In genomic region chr7:6649241-6649961, GRCh38 we compare ENCODE assay signal across 15 cellular contexts. TPM values are rescaled to one million over a fixed set of nuclear protein-coding genes. Genes with fewer than 3 reads are reported as not detected.
DNase-seq lines count a peak whose midpoint lies in the region; ATAC-seq and TF ChIP-seq lines count a peak whose summit lies in the region.
"Had no signal": no experiment of that assay in that cellular context is flagged by ENCODE, and none has a peak within 500 bp of the region (broad histone marks: within the 10 kb centered on the region; RNA-seq: fewer than 3 reads in every experiment).

No MANE protein-coding gene starts in this region.

- TF ChIP-seq CTCF in CD14-positive monocyte (IDR thresholded peaks at IDR 0.05), result no peak
- no peak for TF ChIP-seq CTCF in WTC11 (IDR thresholded peaks at IDR 0.05)

- H3K27ac Mint-ChIP-seq in CD14-positive monocyte (no peak overlapping the region), IgD-negative memory B cell (peak overlapping the region in 2 of 3 donors; percentile 31 to 78), WTC11 (no peak overlapping the region)
- peak overlapping the region; percentile 17 for H3K27ac Mint-ChIP-seq in stimulated activated effector memory CD8-positive, alpha-beta T cell treated with anti-CD3 and anti-CD28 coated beads, Interleukin-12 subunit alpha, Interleukin-12 subunit beta, amount 100 ng/mL, for 72 hours

- no peaks in the 10 kb centered on the region for H3K27me3 Mint-ChIP-seq in CD14-positive monocyte (ENCODE audit: low read depth in 3 of 3)
- H3K27me3 Mint-ChIP-seq in IgD-negative memory B cell, result no peaks in the 10 kb centered on the region
- H3K27me3 Mint-ChIP-seq in WTC11 (ENCODE audit: low read depth), result no peaks in the 10 kb centered on the region

- POLR2A ChIA-PET in WTC11 (lab: Charles Lee), result no interaction called here

- H3K4me3 Mint-ChIP-seq in CD14-positive monocyte (no peak overlapping the region), IgD-negative memory B cell (no peak overlapping the region), WTC11 (no peak overlapping the region)
- H3K4me3 Mint-ChIP-seq in stimulated activated effector memory CD8-positive, alpha-beta T cell treated with anti-CD3 and anti-CD28 coated beads, Interleukin-12 subunit alpha, Interleukin-12 subunit beta, amount 100 ng/mL, for 72 hours, result no peak overlapping the region

- DNase-seq in CD14-positive monocyte (ENCODE audit: low spot score), result peak; percentile 33
- peak; percentile 32 for DNase-seq in islet precursor cell
- DNase-seq in stimulated activated effector memory CD8-positive, alpha-beta T cell treated with anti-CD3 and anti-CD28 coated beads, Interleukin-12 subunit alpha, Interleukin-12 subunit beta, amount 100 ng/mL, for 72 hours (ENCODE audit: low spot score in 2 of 2), result no peak
- DNase-seq in WTC11 (ENCODE audit: low spot score), result no peak
- no peak for DNase-seq in COR-L47 (lab: John Stamatoyannopoulos, UW)
- DNase-seq: DMS79 treated with DMSO at 0.1 percent for 48 hours, KG1, NCI-H1092, NCI-H146, NCI-H524 treated with DMSO at 0.1 percent for 48 hours had no signal

- CTCF ChIA-PET in WTC11 (lab: Charles Lee), result interaction anchor here (1.3 kb wide), 1 partner anchor 59 kb away, joined by 3 read pairs; the partner anchor contains the start of gene INTS15

- H3K4me1 Mint-ChIP-seq in CD14-positive monocyte (no peaks in the 10 kb centered on the region), IgD-negative memory B cell (no peaks in the 10 kb centered on the region), WTC11 (no peaks in the 10 kb centered on the region)
- no peaks in the 10 kb centered on the region for H3K4me1 Mint-ChIP-seq in stimulated activated effector memory CD8-positive, alpha-beta T cell treated with anti-CD3 and anti-CD28 coated beads, Interleukin-12 subunit alpha, Interleukin-12 subunit beta, amount 100 ng/mL, for 72 hours

- H3K9me3 Mint-ChIP-seq in CD14-positive monocyte (peaks cover 28 to 57% (median 46%) of the 10 kb centered on the region in 7 donors), IgD-negative memory B cell (peaks cover 0 to 2% (median 0%) of the 10 kb centered on the region in 3 donors), WTC11 (no peaks in the 10 kb centered on the region)
- H3K9me3 Mint-ChIP-seq in stimulated activated effector memory CD8-positive, alpha-beta T cell treated with anti-CD3 and anti-CD28 coated beads, Interleukin-12 subunit alpha, Interleukin-12 subunit beta, amount 100 ng/mL, for 72 hours, result no peaks in the 10 kb centered on the region

- intact Hi-C loops in CD14-positive monocyte (cut with micrococcal nuclease), result no loop called here

- H3K36me3 Mint-ChIP-seq in CD14-positive monocyte (peaks cover 72 to 86% of the 10 kb centered on the region in 2 donors), IgD-negative memory B cell (peaks cover 12% of the 10 kb centered on the region), WTC11 (peaks cover 5% of the 10 kb centered on the region; the same call in 1 of the 2 replicates)
- peaks cover 53% of the 10 kb centered on the region for H3K36me3 Mint-ChIP-seq in stimulated activated effector memory CD8-positive, alpha-beta T cell treated with anti-CD3 and anti-CD28 coated beads, Interleukin-12 subunit alpha, Interleukin-12 subunit beta, amount 100 ng/mL, for 72 hours

- no peak for ATAC-seq in stimulated activated effector memory CD8-positive, alpha-beta T cell treated with anti-CD3 and anti-CD28 coated beads, Interleukin-12 subunit alpha, Interleukin-12 subunit beta, amount 100 ng/mL, for 72 hours
- ATAC-seq in WTC11 (no peak), HG03280 (IDR thresholded peaks at IDR 0.05; ENCODE audit: unreplicated experiment) (no peak)
- ATAC-seq: HCT116, Panc1, Right ventricle myocardium inferior had no signal

TF ChIP-seq in WTC11, 78 proteins besides CTCF, POLR2A, EP300 and RAD21 (continues in another document):
- no peak for TF ChIP-seq FOXK1 (CRISPR knock-in tag; IDR thresholded peaks at IDR 0.05)
- no peak for TF ChIP-seq KAT7 (CRISPR knock-in tag; IDR thresholded peaks at IDR 0.05; ENCODE audit: borderline replicate concordance)
- TF ChIP-seq, protein P1, sequence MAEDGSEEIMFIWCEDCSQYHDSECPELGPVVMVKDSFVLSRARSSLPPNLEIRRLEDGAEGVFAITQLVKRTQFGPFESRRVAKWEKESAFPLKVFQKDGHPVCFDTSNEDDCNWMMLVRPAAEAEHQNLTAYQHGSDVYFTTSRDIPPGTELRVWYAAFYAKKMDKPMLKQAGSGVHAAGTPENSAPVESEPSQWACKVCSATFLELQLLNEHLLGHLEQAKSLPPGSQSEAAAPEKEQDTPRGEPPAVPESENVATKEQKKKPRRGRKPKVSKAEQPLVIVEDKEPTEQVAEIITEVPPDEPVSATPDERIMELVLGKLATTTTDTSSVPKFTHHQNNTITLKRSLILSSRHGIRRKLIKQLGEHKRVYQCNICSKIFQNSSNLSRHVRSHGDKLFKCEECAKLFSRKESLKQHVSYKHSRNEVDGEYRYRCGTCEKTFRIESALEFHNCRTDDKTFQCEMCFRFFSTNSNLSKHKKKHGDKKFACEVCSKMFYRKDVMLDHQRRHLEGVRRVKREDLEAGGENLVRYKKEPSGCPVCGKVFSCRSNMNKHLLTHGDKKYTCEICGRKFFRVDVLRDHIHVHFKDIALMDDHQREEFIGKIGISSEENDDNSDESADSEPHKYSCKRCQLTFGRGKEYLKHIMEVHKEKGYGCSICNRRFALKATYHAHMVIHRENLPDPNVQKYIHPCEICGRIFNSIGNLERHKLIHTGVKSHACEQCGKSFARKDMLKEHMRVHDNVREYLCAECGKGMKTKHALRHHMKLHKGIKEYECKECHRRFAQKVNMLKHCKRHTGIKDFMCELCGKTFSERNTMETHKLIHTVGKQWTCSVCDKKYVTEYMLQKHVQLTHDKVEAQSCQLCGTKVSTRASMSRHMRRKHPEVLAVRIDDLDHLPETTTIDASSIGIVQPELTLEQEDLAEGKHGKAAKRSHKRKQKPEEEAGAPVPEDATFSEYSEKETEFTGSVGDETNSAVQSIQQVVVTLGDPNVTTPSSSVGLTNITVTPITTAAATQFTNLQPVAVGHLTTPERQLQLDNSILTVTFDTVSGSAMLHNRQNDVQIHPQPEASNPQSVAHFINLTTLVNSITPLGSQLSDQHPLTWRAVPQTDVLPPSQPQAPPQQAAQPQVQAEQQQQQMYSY (CRISPR knock-in tag; IDR thresholded peaks at IDR 0.05), result no peak
- TF ChIP-seq, protein P2, sequence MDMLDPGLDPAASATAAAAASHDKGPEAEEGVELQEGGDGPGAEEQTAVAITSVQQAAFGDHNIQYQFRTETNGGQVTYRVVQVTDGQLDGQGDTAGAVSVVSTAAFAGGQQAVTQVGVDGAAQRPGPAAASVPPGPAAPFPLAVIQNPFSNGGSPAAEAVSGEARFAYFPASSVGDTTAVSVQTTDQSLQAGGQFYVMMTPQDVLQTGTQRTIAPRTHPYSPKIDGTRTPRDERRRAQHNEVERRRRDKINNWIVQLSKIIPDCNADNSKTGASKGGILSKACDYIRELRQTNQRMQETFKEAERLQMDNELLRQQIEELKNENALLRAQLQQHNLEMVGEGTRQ (CRISPR knock-in tag; IDR thresholded peaks at IDR 0.05), result no peak
- TF ChIP-seq MYBL2 (CRISPR knock-in tag; IDR thresholded peaks at IDR 0.05), result no peak
- TF ChIP-seq CBFB (CRISPR knock-in tag; IDR thresholded peaks at IDR 0.05; ENCODE audit: low read depth), result no peak
- no peak for TF ChIP-seq ZMAT4 (CRISPR knock-in tag; IDR thresholded peaks at IDR 0.05)
- TF ChIP-seq STAT6 (CRISPR knock-in tag; conservative IDR thresholded peaks at IDR 0.05; ENCODE audit: low read depth), result no peak
- TF ChIP-seq NR3C1 (CRISPR knock-in tag; conservative IDR thresholded peaks at IDR 0.05; ENCODE audit: low read depth), result no peak
- TF ChIP-seq RELA (CRISPR knock-in tag; IDR thresholded peaks at IDR 0.05; ENCODE audit: borderline replicate concordance), result no peak

RNA-seq across cellular contexts. Expression of gene ZNF316, which starts 12.3 kb away (rescaled TPM):
- polyA plus RNA-seq in CD14-positive monocyte (1 to 10 TPM in 1 of 2 donors, under 1 TPM in 1; 0.66 to 1.2 TPM), IgD-negative memory B cell (2.1 TPM)
- 15.1 to 19.9 TPM (median 18.8 TPM) in 3 replicates for total RNA-seq in WTC11 (2021)

RNA-seq across cellular contexts. Expression of gene ZNF853, which starts 34.0 kb away (rescaled TPM):
- polyA plus RNA-seq in CD14-positive monocyte (not detected), IgD-negative memory B cell (1.5 TPM)
- total RNA-seq in WTC11 (2021), result 7.7 to 8.0 TPM (median 8.0 TPM) in 3 replicates

RNA-seq across cellular contexts. Expression of gene ZNF12, which starts 57.3 kb away (rescaled TPM):
- polyA plus RNA-seq in CD14-positive monocyte (1 to 10 TPM; 5.7 to 8.1 TPM), IgD-negative memory B cell (27.8 TPM)
- total RNA-seq in WTC11 (2021), result 19.9 to 21.6 TPM (median 20.9 TPM) in 3 replicates

RNA-seq across cellular contexts. Expression of gene INTS15, which starts 59.6 kb away (rescaled TPM):
- polyA plus RNA-seq in CD14-positive monocyte (10 to 100 TPM; 16.9 to 17.2 TPM), IgD-negative memory B cell (41.3 TPM)
- 25.6 to 28.2 TPM (median 27.6 TPM) in 3 replicates for total RNA-seq in WTC11 (2021)

Comparison
In these comparisons a context has a peak if more than half of its experiments do, and no peak if none do; other contexts are left out.
1. DNase-seq: peak in CD14-positive monocyte (single experiment) and islet precursor cell (single experiment); none in stimulated activated effector memory CD8-positive, alpha-beta T cell treated with anti-CD3 and anti-CD28 coated beads, Interleukin-12 subunit alpha, Interleukin-12 subunit beta, amount 100 ng/mL, for 72 hours (0 of 2), WTC11 (single experiment) and COR-L47 (single experiment).
2. H3K27ac Mint-ChIP-seq: peak in IgD-negative memory B cell (2 of 3) and stimulated activated effector memory CD8-positive, alpha-beta T cell treated with anti-CD3 and anti-CD28 coated beads, Interleukin-12 subunit alpha, Interleukin-12 subunit beta, amount 100 ng/mL, for 72 hours (single experiment); none in CD14-positive monocyte (0 of 7) and WTC11 (single experiment).